In genomic region chr3:195558602-195559001, GRCh38 we compare ENCODE assay signal across 8 cellular contexts. TPM values are rescaled to one million over a fixed set of nuclear protein-coding genes. Genes with fewer than 3 reads are reported as not detected.
DNase-seq lines count a peak whose midpoint lies in the region; ATAC-seq and TF ChIP-seq lines count a peak whose summit lies in the region.

No MANE protein-coding gene starts in this region.

- no peaks in the 10 kb centered on the region for H3K27me3 ChIP-seq in neural progenitor cell

- H3K9me3 Mint-ChIP-seq in central memory CD8-positive, alpha-beta T cell = no peaks in the 10 kb centered on the region
- H3K9me3 Mint-ChIP-seq in neural progenitor cell = peaks cover 3% of the 10 kb centered on the region

- H3K79me2 ChIP-seq in neural progenitor cell (ENCODE audit: low read depth) = no peaks in the 10 kb centered on the region

- H3K4me1 ChIP-seq in neural progenitor cell = no peaks in the 10 kb centered on the region

- no peak overlapping the region for H3K4me3 ChIP-seq in neural progenitor cell

- peaks cover 5% of the 10 kb centered on the region for H3K4me1 Mint-ChIP-seq in central memory CD8-positive, alpha-beta T cell
- H3K4me1 Mint-ChIP-seq in neural progenitor cell = peaks cover 3% of the 10 kb centered on the region

- no peak overlapping the region for H3K4me3 Mint-ChIP-seq in central memory CD8-positive, alpha-beta T cell
- H3K4me3 Mint-ChIP-seq in neural progenitor cell = no peak overlapping the region

- peaks cover 3% of the 10 kb centered on the region for H3F3A ChIP-seq in neural progenitor cell (ENCODE audit: low read depth)

- no peaks in the 10 kb centered on the region for H3K27me3 Mint-ChIP-seq in central memory CD8-positive, alpha-beta T cell
- H3K27me3 Mint-ChIP-seq in neural progenitor cell (ENCODE audit: insufficient read depth, low read depth) = peaks cover 3% of the 10 kb centered on the region

- H3K27ac ChIP-seq in neural progenitor cell = no peak overlapping the region

- DNase-seq in DMS 273 (lab: John Stamatoyannopoulos, UW; ENCODE audit: unreplicated experiment) (peak; percentile 86), HCEC 1CT (peak; percentile 7), NCI-H526 treated with DMSO at 0.1 percent for 48 hours (lab: John Stamatoyannopoulos, UW) (peak; percentile 91), neural progenitor cell (ENCODE audit: low spot score) (peak; percentile 58), hepatic stellate cell (ENCODE audit: low spot score) (no peak), ecto neural progenitor cell (ENCODE audit: low spot score) (no peak)
- no peak for DNase-seq in central memory CD8-positive, alpha-beta T cell (ENCODE audit: low spot score in 2 of 2)

- H4K20me1 ChIP-seq in neural progenitor cell (ENCODE audit: low read depth) = no peaks in the 10 kb centered on the region

- ATAC-seq in central memory CD8-positive, alpha-beta T cell (replicated peaks; ENCODE audit: extremely low read depth, poor library complexity, severe bottlenecking) = peak; percentile 32
- no peak for ATAC-seq in HG03442 (IDR thresholded peaks at IDR 0.05; ENCODE audit: unreplicated experiment)

- H3K9me3 ChIP-seq in neural progenitor cell (ENCODE audit: low read depth) = no peaks in the 10 kb centered on the region

- H3K36me3 Mint-ChIP-seq in central memory CD8-positive, alpha-beta T cell (ENCODE audit: insufficient read depth) = peaks cover 2% of the 10 kb centered on the region
- no peaks in the 10 kb centered on the region for H3K36me3 Mint-ChIP-seq in neural progenitor cell

- no peak overlapping the region for H3K4me2 ChIP-seq in neural progenitor cell

- no peak overlapping the region for H2AFZ ChIP-seq in neural progenitor cell (replicated peaks)

- no peaks in the 10 kb centered on the region for H3K36me3 ChIP-seq in neural progenitor cell

- no peak overlapping the region for H3K9ac ChIP-seq in neural progenitor cell

- TF ChIP-seq CTCF in neural progenitor cell (IDR thresholded peaks at IDR 0.05) = peak; percentile 59

- H3K27ac Mint-ChIP-seq in central memory CD8-positive, alpha-beta T cell (ENCODE audit: low read depth) = no peak overlapping the region
- no peak overlapping the region for H3K27ac Mint-ChIP-seq in neural progenitor cell

RNA-seq across cellular contexts. Expression of gene PPP1R2, which starts 15.5 kb away (rescaled TPM):
- total RNA-seq in neural progenitor cell (ENCODE audit: low replicate concordance) = 59.2 and 63.8 TPM in 2 replicates

RNA-seq across cellular contexts. Expression of gene APOD, which starts 25.1 kb away (rescaled TPM):
- not detected in 2 replicates for total RNA-seq in neural progenitor cell (ENCODE audit: low replicate concordance)

Comparison
In these comparisons a context has a peak if more than half of its experiments do, and no peak if none do; other contexts are left out.
1. DNase-seq: peak in DMS 273 (single experiment), HCEC 1CT (single experiment), NCI-H526 treated with DMSO at 0.1 percent for 48 hours (single experiment) and neural progenitor cell (single experiment); none in central memory CD8-positive, alpha-beta T cell (0 of 2), hepatic stellate cell (single experiment) and ecto neural progenitor cell (single experiment).